Comparison of ENCODE assay signal across 13 cellular contexts in genomic region chr2:40243581-40243980, GRCh38.
DNase-seq lines count a peak whose midpoint lies in the region; ATAC-seq, FAIRE-seq and TF ChIP-seq lines count a peak whose summit lies in the region.
"Had no signal": no experiment of that assay in that cellular context is flagged by ENCODE, and none has a peak within 500 bp of the region (broad histone marks: within the 10 kb centered on the region; RNA-seq: fewer than 3 reads in every experiment).

No MANE protein-coding gene starts in this region.

- H3K9me3 ChIP-seq in heart right ventricle (peaks cover 0 to 5% (median 0%) of the 10 kb centered on the region in 11 donors), right atrium auricular region (no peaks in the 10 kb centered on the region)

- no peaks in the 10 kb centered on the region for H3K27me3 ChIP-seq in heart right ventricle
- no peaks in the 10 kb centered on the region for H3K27me3 ChIP-seq in right atrium auricular region

- TF ChIP-seq CTCF in heart right ventricle (IDR thresholded peaks at IDR 0.05) (no peak), right atrium auricular region (IDR thresholded peaks at IDR 0.05) (no peak)

- 20 to 32% methylated on average over 2 of the region's 2 CpGs for WGBS in heart right ventricle, 2 donors

- FAIRE-seq in islet of Langerhans (lab: Jason Lieb, UNC) = peak; percentile 91

- peak overlapping the region in 7 of 10 donors; percentile 34 to 82 (median 65) for H3K27ac ChIP-seq in heart right ventricle
- no peak overlapping the region for H3K27ac ChIP-seq in right atrium auricular region
- H3K27ac ChIP-seq: skin epidermis had no signal

- H3K36me3 ChIP-seq in heart right ventricle (no peaks in the 10 kb centered on the region), right atrium auricular region (no peaks in the 10 kb centered on the region)

- intact Hi-C loops in heart right ventricle (cut with DNase I) = loop anchor here in 3 of 10 donors (5.0 to 10.0 kb wide), 4 partner anchors 209 to 329 kb away; partner anchors contain the start of gene SLC8A1 (in 2 of the 3)

- peak in 1 of 8 donors; percentile 19 for ATAC-seq in heart right ventricle
- ATAC-seq in HG03354 (IDR thresholded peaks at IDR 0.05; ENCODE audit: poor library complexity, severe bottlenecking, unreplicated experiment) = no peak
- ATAC-seq in HG02588 (IDR thresholded peaks at IDR 0.05; ENCODE audit: unreplicated experiment) = no peak
- ATAC-seq: activated CD4-positive, CD25-positive, alpha-beta regulatory T cell treated with anti-CD3 and anti-CD28 coated beads, Interleukin-2, amount 50 U/mL, for 24 hours; stimulated activated memory B cell treated with anti-CD40 and anti-IgM and Interleukin-4, amounts not matched to agents 10 μg/mL and 1 μg/mL and 100 μg/mL, for 72 hours had no signal

- H3K4me1 ChIP-seq in heart right ventricle = peaks cover 13 to 89% (median 54%) of the 10 kb centered on the region in 9 donors
- peaks cover 0 to 33% of the 10 kb centered on the region in 2 donors for H3K4me1 ChIP-seq in right atrium auricular region

- H3K4me3 ChIP-seq in heart right ventricle = no peak overlapping the region
- no peak overlapping the region for H3K4me3 ChIP-seq in right atrium auricular region
- H3K4me3 ChIP-seq: skin epidermis had no signal

- DNase-seq in heart right ventricle = no peak
- DNase-seq in right atrium auricular region (ENCODE audit: low spot score) = no peak
- DNase-seq in RPMI7951 (ENCODE audit: low read depth) = peak; percentile 21
- no peak for DNase-seq in HUDEP-2 (lab: John Stamatoyannopoulos, UW; ENCODE audit: unreplicated experiment in 76 of 76)
- DNase-seq in inferior parietal cortex (ENCODE audit: extremely low spot score) = no peak
- DNase-seq: activated naive CD4-positive, alpha-beta T cell; C1 segment of cervical spinal cord had no signal

Comparison
In these comparisons a context has a peak if more than half of its experiments do, and no peak if none do; other contexts are left out.
1. H3K27ac ChIP-seq: peak in heart right ventricle (7 of 10); none in right atrium auricular region (0 of 2).